8 cellular contexts compared by ENCODE assay signal in the genomic region with DNA sequence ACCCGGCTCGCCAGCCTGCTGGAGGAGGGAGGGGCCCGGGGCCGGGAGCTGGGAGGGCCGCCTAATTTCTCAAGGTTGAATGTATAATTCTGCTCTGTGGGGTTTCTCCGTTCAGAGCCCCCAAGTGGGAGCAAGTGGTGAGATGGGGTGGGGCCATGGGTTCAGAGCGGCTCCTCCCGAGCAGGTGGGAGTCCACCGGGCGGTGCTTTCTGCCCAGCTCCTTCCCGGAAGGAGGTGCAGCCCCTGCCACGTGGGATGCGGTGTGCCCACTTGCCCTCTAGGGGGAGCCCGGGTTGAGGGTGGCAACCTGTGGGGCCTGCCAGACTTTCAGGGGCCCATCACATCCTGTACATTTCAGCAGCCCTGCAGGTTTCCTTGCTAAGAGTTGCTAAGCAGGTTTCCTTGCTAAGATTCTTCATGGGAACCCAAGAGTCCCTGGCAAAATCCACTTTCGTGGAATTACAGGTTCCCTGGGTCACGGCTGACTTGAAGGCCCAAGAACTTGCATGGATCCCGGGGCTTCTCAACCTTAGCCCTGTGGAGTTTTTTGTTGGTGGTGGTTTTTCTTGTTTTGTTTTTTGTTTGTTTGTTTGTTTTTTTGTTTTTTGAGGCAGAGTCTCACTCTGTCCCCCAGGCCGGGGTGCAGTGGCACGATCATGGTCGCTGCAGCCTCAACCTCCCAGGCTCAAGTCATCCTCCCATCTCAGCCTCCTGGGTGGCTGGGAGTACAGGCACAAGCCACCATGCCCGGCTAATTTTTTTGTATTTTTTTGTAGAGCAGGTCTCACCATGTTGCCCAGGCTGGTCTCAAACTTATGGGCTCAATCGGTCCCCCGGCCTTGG.
DNase-seq lines count a peak whose midpoint lies in the region; ATAC-seq and TF ChIP-seq lines count a peak whose summit lies in the region.

No MANE protein-coding gene starts in this region.

- peak; percentile 84 for TF ChIP-seq CTCF in HFFc6 (IDR thresholded peaks at IDR 0.05)

- H3K27me3 Mint-ChIP-seq in HFFc6 (ENCODE audit: insufficient read depth): peaks cover 5% of the 10 kb centered on the region
- H3K27me3 Mint-ChIP-seq in activated T-helper 2 cell treated with anti-CD3 and anti-CD28 coated beads, Interferon-gamma antibody, Interleukin-2, Interleukin-4, amounts not matched to agents 10 μg/mL and 5 μg/mL and 100 μg/mL, durations not matched to agents 14 hours and 24 hours and 36 hours (ENCODE audit: low read depth): no peaks in the 10 kb centered on the region

- ATAC-seq in GM21381 (IDR thresholded peaks at IDR 0.05; ENCODE audit: unreplicated experiment): no peak

- intact Hi-C loops in activated T-helper 2 cell treated with anti-CD3 and anti-CD28 coated beads, Interferon-gamma antibody, Interleukin-2, Interleukin-4, amounts not matched to agents 10 μg/mL and 5 μg/mL and 100 μg/mL, durations not matched to agents 14 hours and 24 hours and 36 hours (cut with micrococcal nuclease): no loop called here
- intact Hi-C loops in cardiac septum (cut with DNase I): no loop called here

- no peaks in the 10 kb centered on the region for H3K9me3 Mint-ChIP-seq in HFFc6
- peaks cover 12% of the 10 kb centered on the region for H3K9me3 Mint-ChIP-seq in activated T-helper 2 cell treated with anti-CD3 and anti-CD28 coated beads, Interferon-gamma antibody, Interleukin-2, Interleukin-4, amounts not matched to agents 10 μg/mL and 5 μg/mL and 100 μg/mL, durations not matched to agents 14 hours and 24 hours and 36 hours

- H3K36me3 Mint-ChIP-seq in HFFc6 (ENCODE audit: low read depth): no peaks in the 10 kb centered on the region
- H3K36me3 Mint-ChIP-seq in activated T-helper 2 cell treated with anti-CD3 and anti-CD28 coated beads, Interferon-gamma antibody, Interleukin-2, Interleukin-4, amounts not matched to agents 10 μg/mL and 5 μg/mL and 100 μg/mL, durations not matched to agents 14 hours and 24 hours and 36 hours (ENCODE audit: low read depth): no peaks in the 10 kb centered on the region

- H3K4me1 Mint-ChIP-seq in HFFc6 (ENCODE audit: low read depth): no peaks in the 10 kb centered on the region
- H3K4me1 Mint-ChIP-seq in activated T-helper 2 cell treated with anti-CD3 and anti-CD28 coated beads, Interferon-gamma antibody, Interleukin-2, Interleukin-4, amounts not matched to agents 10 μg/mL and 5 μg/mL and 100 μg/mL, durations not matched to agents 14 hours and 24 hours and 36 hours (ENCODE audit: low read depth): peaks cover 2% of the 10 kb centered on the region

- DNase-seq in CD1c-positive myeloid dendritic cell (ENCODE audit: extremely low spot score): peak; percentile 73
- peak; percentile 13 for DNase-seq in HFFc6
- DNase-seq in SHP77 treated with DMSO at 0.1 percent for 48 hours (lab: John Stamatoyannopoulos, UW): peak; percentile 67
- peak; percentile 64 for DNase-seq in activated T-helper 2 cell treated with anti-CD3 and anti-CD28 coated beads, Interferon-gamma antibody, Interleukin-2, Interleukin-4, amounts not matched to agents 10 μg/mL and 5 μg/mL and 100 μg/mL, durations not matched to agents 14 hours and 24 hours and 36 hours (ENCODE audit: low spot score)
- peak; percentile 82 for DNase-seq in cardiac septum (ENCODE audit: low spot score)
- peak; percentile 68 to 79 (median 70) for DNase-seq in stimulated activated CD4-positive, alpha-beta T cell treated with anti-CD3 and anti-CD28 coated beads, Interleukin-12 subunit alpha, Interleukin-12 subunit beta, amount 100 ng/mL, for 48 hours (ENCODE audit: low read depth in 2 of 3, low spot score in 1 of 3)
- no peak for DNase-seq in cerebellum (ENCODE audit: low spot score)

- H3K4me3 Mint-ChIP-seq in HFFc6: no peak overlapping the region
- H3K4me3 Mint-ChIP-seq in activated T-helper 2 cell treated with anti-CD3 and anti-CD28 coated beads, Interferon-gamma antibody, Interleukin-2, Interleukin-4, amounts not matched to agents 10 μg/mL and 5 μg/mL and 100 μg/mL, durations not matched to agents 14 hours and 24 hours and 36 hours (ENCODE audit: low read depth): no peak overlapping the region

- no peak overlapping the region for H3K27ac Mint-ChIP-seq in HFFc6
- no peak overlapping the region for H3K27ac Mint-ChIP-seq in activated T-helper 2 cell treated with anti-CD3 and anti-CD28 coated beads, Interferon-gamma antibody, Interleukin-2, Interleukin-4, amounts not matched to agents 10 μg/mL and 5 μg/mL and 100 μg/mL, durations not matched to agents 14 hours and 24 hours and 36 hours
